ENCODE assay signal across 1 cellular context in genomic region chr7:67066935-67067622, GRCh38.
TF ChIP-seq lines count a peak whose summit lies in the region.

No MANE protein-coding gene starts in this region.

TF ChIP-seq in liver, 16 proteins besides CTCF, POLR2A, EP300 and RAD21 (continued from another document):
- TF ChIP-seq, protein P1, sequence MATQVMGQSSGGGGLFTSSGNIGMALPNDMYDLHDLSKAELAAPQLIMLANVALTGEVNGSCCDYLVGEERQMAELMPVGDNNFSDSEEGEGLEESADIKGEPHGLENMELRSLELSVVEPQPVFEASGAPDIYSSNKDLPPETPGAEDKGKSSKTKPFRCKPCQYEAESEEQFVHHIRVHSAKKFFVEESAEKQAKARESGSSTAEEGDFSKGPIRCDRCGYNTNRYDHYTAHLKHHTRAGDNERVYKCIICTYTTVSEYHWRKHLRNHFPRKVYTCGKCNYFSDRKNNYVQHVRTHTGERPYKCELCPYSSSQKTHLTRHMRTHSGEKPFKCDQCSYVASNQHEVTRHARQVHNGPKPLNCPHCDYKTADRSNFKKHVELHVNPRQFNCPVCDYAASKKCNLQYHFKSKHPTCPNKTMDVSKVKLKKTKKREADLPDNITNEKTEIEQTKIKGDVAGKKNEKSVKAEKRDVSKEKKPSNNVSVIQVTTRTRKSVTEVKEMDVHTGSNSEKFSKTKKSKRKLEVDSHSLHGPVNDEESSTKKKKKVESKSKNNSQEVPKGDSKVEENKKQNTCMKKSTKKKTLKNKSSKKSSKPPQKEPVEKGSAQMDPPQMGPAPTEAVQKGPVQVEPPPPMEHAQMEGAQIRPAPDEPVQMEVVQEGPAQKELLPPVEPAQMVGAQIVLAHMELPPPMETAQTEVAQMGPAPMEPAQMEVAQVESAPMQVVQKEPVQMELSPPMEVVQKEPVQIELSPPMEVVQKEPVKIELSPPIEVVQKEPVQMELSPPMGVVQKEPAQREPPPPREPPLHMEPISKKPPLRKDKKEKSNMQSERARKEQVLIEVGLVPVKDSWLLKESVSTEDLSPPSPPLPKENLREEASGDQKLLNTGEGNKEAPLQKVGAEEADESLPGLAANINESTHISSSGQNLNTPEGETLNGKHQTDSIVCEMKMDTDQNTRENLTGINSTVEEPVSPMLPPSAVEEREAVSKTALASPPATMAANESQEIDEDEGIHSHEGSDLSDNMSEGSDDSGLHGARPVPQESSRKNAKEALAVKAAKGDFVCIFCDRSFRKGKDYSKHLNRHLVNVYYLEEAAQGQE (IDR thresholded peaks at IDR 0.05) = peak; percentile 16
- TF ChIP-seq JUND (IDR thresholded peaks at IDR 0.05) = peak in 1 of 2 donors; percentile 15
- peak in 1 of 2 donors; percentile 22 for TF ChIP-seq HNF4A (conservative IDR thresholded peaks at IDR 0.05)
